8 cellular contexts compared by ENCODE assay signal in genomic region chr12:103956515-103957027, GRCh38. TPM values are rescaled to one million over a fixed set of nuclear protein-coding genes. Genes with fewer than 3 reads are reported as not detected.
DNase-seq lines count a peak whose midpoint lies in the region; ATAC-seq and TF ChIP-seq lines count a peak whose summit lies in the region.

No MANE protein-coding gene starts in this region.

- H3K9ac ChIP-seq in neural progenitor cell = peak overlapping the region; percentile 85

- peak overlapping the region; percentile 79 for H2AFZ ChIP-seq in neural progenitor cell (replicated peaks)

- H3K27me3 ChIP-seq in esophagus squamous epithelium (no peaks in the 10 kb centered on the region), neural progenitor cell (no peaks in the 10 kb centered on the region)

- no peak for DNase-seq in activated CD4-positive, alpha-beta T cell treated with anti-CD3 and anti-CD28 coated beads, Interleukin-2, amount 10 ng/mL, durations not matched to agents 24 days and 14 days
- DNase-seq in activated CD4-positive, alpha-beta T cell treated with anti-CD3 and anti-CD28 coated beads, Interleukin-2, amount 50 U/mL, for 1 hour = no peak
- no peak for DNase-seq in esophagus squamous epithelium (lab: John Stamatoyannopoulos, UW)
- DNase-seq in neural progenitor cell (ENCODE audit: low spot score) = no peak
- DNase-seq in KBM-7 = no peak
- no peak for DNase-seq in NCI-H1694 (lab: John Stamatoyannopoulos, UW)

- peak overlapping the region; percentile 52 to 95 (median 82) for H3K4me3 ChIP-seq in esophagus squamous epithelium
- peak overlapping the region; percentile 92 for H3K4me3 ChIP-seq in neural progenitor cell

- H3F3A ChIP-seq in neural progenitor cell (ENCODE audit: low read depth) = peaks cover 54% of the 10 kb centered on the region

- peaks cover 25% of the 10 kb centered on the region for H3K4me1 Mint-ChIP-seq in activated CD4-positive, alpha-beta T cell treated with anti-CD3 and anti-CD28 coated beads, Interleukin-2, amount 10 ng/mL, durations not matched to agents 24 days and 14 days
- H3K4me1 Mint-ChIP-seq in neural progenitor cell = peaks cover 20% of the 10 kb centered on the region

- H3K79me2 ChIP-seq in neural progenitor cell (ENCODE audit: low read depth) = peaks cover 51% of the 10 kb centered on the region

- peaks cover 5% of the 10 kb centered on the region for H4K20me1 ChIP-seq in neural progenitor cell (ENCODE audit: low read depth)

- WGBS in esophagus squamous epithelium, 2 donors = 0% methylated on average over 21 to 24 of the region's 31 CpGs

- H3K4me2 ChIP-seq in neural progenitor cell = peak overlapping the region; percentile 85

- TF ChIP-seq CTCF in esophagus squamous epithelium (IDR thresholded peaks at IDR 0.05) (no peak), neural progenitor cell (IDR thresholded peaks at IDR 0.05) (no peak)

- no peaks in the 10 kb centered on the region for H3K27me3 Mint-ChIP-seq in activated CD4-positive, alpha-beta T cell treated with anti-CD3 and anti-CD28 coated beads, Interleukin-2, amount 10 ng/mL, durations not matched to agents 24 days and 14 days
- H3K27me3 Mint-ChIP-seq in neural progenitor cell (ENCODE audit: insufficient read depth, low read depth) = peaks cover 7% of the 10 kb centered on the region

- H3K27ac Mint-ChIP-seq in activated CD4-positive, alpha-beta T cell treated with anti-CD3 and anti-CD28 coated beads, Interleukin-2, amount 10 ng/mL, durations not matched to agents 24 days and 14 days = peak overlapping the region; percentile 97
- H3K27ac Mint-ChIP-seq in neural progenitor cell = peak overlapping the region; percentile 99

- in situ Hi-C loops in KBM-7 (cut with MboI; ENCODE audit: low pct_unique_long_range_greater_than_20kb, low sequenced_read_pairs) = no loop called here

- H3K36me3 ChIP-seq in esophagus squamous epithelium (peaks cover 0 to 30% (median 20%) of the 10 kb centered on the region in 3 donors), neural progenitor cell (no peaks in the 10 kb centered on the region)

- no peaks in the 10 kb centered on the region for H3K9me3 Mint-ChIP-seq in activated CD4-positive, alpha-beta T cell treated with anti-CD3 and anti-CD28 coated beads, Interleukin-2, amount 10 ng/mL, durations not matched to agents 24 days and 14 days
- H3K9me3 Mint-ChIP-seq in neural progenitor cell = no peaks in the 10 kb centered on the region

- H3K4me1 ChIP-seq in esophagus squamous epithelium (peaks cover 9 to 35% (median 13%) of the 10 kb centered on the region in 3 donors), neural progenitor cell (peaks cover 11% of the 10 kb centered on the region)

- ATAC-seq in HG02970 (IDR thresholded peaks at IDR 0.05; ENCODE audit: low FRiP score, unreplicated experiment) (peak; percentile 29), SK-N-SH treated with all-trans-retinoic acid at 6 μM for 48 hours (peak; percentile 71)

- no peak for TF ChIP-seq POLR2A in esophagus squamous epithelium (IDR thresholded peaks at IDR 0.05)

- peak overlapping the region; percentile 96 for H3K4me3 Mint-ChIP-seq in activated CD4-positive, alpha-beta T cell treated with anti-CD3 and anti-CD28 coated beads, Interleukin-2, amount 10 ng/mL, durations not matched to agents 24 days and 14 days
- peak overlapping the region; percentile 88 for H3K4me3 Mint-ChIP-seq in neural progenitor cell

- peak overlapping the region; percentile 81 to 95 (median 92) for H3K27ac ChIP-seq in esophagus squamous epithelium
- H3K27ac ChIP-seq in neural progenitor cell = peak overlapping the region; percentile 98

- intact Hi-C loops in activated CD4-positive, alpha-beta T cell treated with anti-CD3 and anti-CD28 coated beads, Interleukin-2, amount 10 ng/mL, durations not matched to agents 24 days and 14 days (cut with micrococcal nuclease) = loop anchor here (1.0 to 5.0 kb wide), 3 partner anchors 9 to 346 kb away; partner anchors contain the start of genes EID3, HSP90B1 and TDG
- intact Hi-C loops in esophagus squamous epithelium (cut with DNase I) = loop anchor here (10.0 kb wide), 1 partner anchor 108 kb away; the partner anchor contains the start of gene HCFC2

- H3K36me3 Mint-ChIP-seq in activated CD4-positive, alpha-beta T cell treated with anti-CD3 and anti-CD28 coated beads, Interleukin-2, amount 10 ng/mL, durations not matched to agents 24 days and 14 days (ENCODE audit: low read depth) = peaks cover 34% of the 10 kb centered on the region
- peaks cover 6% of the 10 kb centered on the region for H3K36me3 Mint-ChIP-seq in neural progenitor cell

- H3K9me3 ChIP-seq in esophagus squamous epithelium (no peaks in the 10 kb centered on the region), neural progenitor cell (ENCODE audit: low read depth) (no peaks in the 10 kb centered on the region)

TF ChIP-seq in SK-N-SH treated with all-trans-retinoic acid at 6 μM for 48 hours, 23 proteins besides CTCF, POLR2A, EP300 and RAD21:
- no peak for TF ChIP-seq CSRNP3 (CRISPR knock-in tag; IDR thresholded peaks at IDR 0.05)
- TF ChIP-seq ISL1 (CRISPR knock-in tag; IDR thresholded peaks at IDR 0.05) = no peak
- TF ChIP-seq PATZ1 (CRISPR knock-in tag; IDR thresholded peaks at IDR 0.05; ENCODE audit: borderline replicate concordance) = no peak
- TF ChIP-seq SNAI2 (CRISPR knock-in tag; IDR thresholded peaks at IDR 0.05) = no peak
- no peak for TF ChIP-seq ZFP3 (CRISPR knock-in tag; IDR thresholded peaks at IDR 0.05)
- TF ChIP-seq TCF4 (CRISPR knock-in tag; IDR thresholded peaks at IDR 0.05; ENCODE audit: borderline replicate concordance) = no peak
- no peak for TF ChIP-seq OSR1 (CRISPR knock-in tag; IDR thresholded peaks at IDR 0.05)
- no peak for TF ChIP-seq ARNTL (CRISPR knock-in tag; IDR thresholded peaks at IDR 0.05; ENCODE audit: borderline replicate concordance, low read depth)
- no peak for TF ChIP-seq RARB (CRISPR knock-in tag; IDR thresholded peaks at IDR 0.05)
- no peak for TF ChIP-seq ZNF565 (CRISPR knock-in tag; conservative IDR thresholded peaks at IDR 0.05; ENCODE audit: low read depth)
- TF ChIP-seq ZNF70 (CRISPR knock-in tag; IDR thresholded peaks at IDR 0.05) = no peak
- no peak for TF ChIP-seq CSDC2 (CRISPR knock-in tag; IDR thresholded peaks at IDR 0.05)
- TF ChIP-seq ZFP30 (CRISPR knock-in tag; IDR thresholded peaks at IDR 0.05) = no peak
- TF ChIP-seq GLIS3 (CRISPR knock-in tag; IDR thresholded peaks at IDR 0.05) = no peak

RNA-seq across cellular contexts. Expression of gene TDG, which starts 9.1 kb away (rescaled TPM):
- 74.5 and 76.4 TPM in 2 replicates for total RNA-seq in activated CD4-positive, alpha-beta T cell treated with anti-CD3 and anti-CD28 coated beads, Interleukin-2, amount 10 ng/mL, durations not matched to agents 24 days and 14 days
- 10 to 100 TPM; 19.4 to 42.8 (median 24.9) TPM for total RNA-seq in esophagus squamous epithelium
- total RNA-seq in neural progenitor cell (ENCODE audit: low replicate concordance) = 60.2 and 88.1 TPM in 2 replicates

RNA-seq across cellular contexts. Expression of gene HSP90B1, which starts 26.4 kb away (rescaled TPM):
- 449 and 457 TPM in 2 replicates for total RNA-seq in activated CD4-positive, alpha-beta T cell treated with anti-CD3 and anti-CD28 coated beads, Interleukin-2, amount 10 ng/mL, durations not matched to agents 24 days and 14 days
- total RNA-seq in esophagus squamous epithelium = 100 to 1,000 TPM; 206 to 319 (median 209) TPM
- total RNA-seq in neural progenitor cell (ENCODE audit: low replicate concordance) = 384 and 588 TPM in 2 replicates
